ENCODE assay signal across 8 cellular contexts in genomic region chr2:238425505-238425978, GRCh38. TPM values are rescaled to one million over a fixed set of nuclear protein-coding genes. Genes with fewer than 3 reads are reported as not detected.
DNase-seq lines count a peak whose midpoint lies in the region; ATAC-seq and TF ChIP-seq lines count a peak whose summit lies in the region.

No MANE protein-coding gene starts in this region.

- 54 to 75% methylated on average over 12 to 14 of the region's 16 CpGs for WGBS in esophagus squamous epithelium, 2 donors
- WGBS in thyroid gland, 2 donors: 59 to 72% methylated on average over 14 to 16 of the region's 16 CpGs

- H3K4me3 ChIP-seq in lower lobe of right lung (peak overlapping the region; percentile 92), esophagus squamous epithelium (peak overlapping the region in 2 of 4 donors; percentile 91 to 97), thyroid gland (replicated peaks in 1 of 3) (no peak overlapping the region)

- TF ChIP-seq CTCF in lower lobe of right lung (IDR thresholded peaks at IDR 0.05) (no peak), esophagus squamous epithelium (IDR thresholded peaks at IDR 0.05) (no peak), thyroid gland (IDR thresholded peaks at IDR 0.05) (no peak)

- no peaks in the 10 kb centered on the region for H3K27me3 Mint-ChIP-seq in stimulated activated naive CD8-positive, alpha-beta T cell treated with anti-CD3 and anti-CD28 coated beads, Interleukin-15, Interleukin-2, amounts not matched to agents 100 ng/mL and 50 ng/mL, for 24 hours
- H3K27me3 Mint-ChIP-seq in activated CD4-positive, alpha-beta memory T cell treated with anti-CD3 and anti-CD28 coated beads, Interleukin-2, amount 10 ng/mL, durations not matched to agents 7 days and 5 days: no peaks in the 10 kb centered on the region

- H3K9me3 ChIP-seq in lower lobe of right lung: no peaks in the 10 kb centered on the region
- H3K9me3 ChIP-seq in esophagus squamous epithelium: no peaks in the 10 kb centered on the region
- H3K9me3 ChIP-seq in thyroid gland: no peaks in the 10 kb centered on the region

- H3K36me3 ChIP-seq in lower lobe of right lung: no peaks in the 10 kb centered on the region
- peaks cover 0 to 6% (median 0%) of the 10 kb centered on the region in 3 donors for H3K36me3 ChIP-seq in esophagus squamous epithelium
- H3K36me3 ChIP-seq in thyroid gland: no peaks in the 10 kb centered on the region

- H3K36me3 Mint-ChIP-seq in stimulated activated naive CD8-positive, alpha-beta T cell treated with anti-CD3 and anti-CD28 coated beads, Interleukin-15, Interleukin-2, amounts not matched to agents 100 ng/mL and 50 ng/mL, for 24 hours (ENCODE audit: low read depth): peaks cover 24% of the 10 kb centered on the region
- peaks cover 23% of the 10 kb centered on the region for H3K36me3 Mint-ChIP-seq in activated CD4-positive, alpha-beta memory T cell treated with anti-CD3 and anti-CD28 coated beads, Interleukin-2, amount 10 ng/mL, durations not matched to agents 7 days and 5 days (ENCODE audit: low read depth)

- H3K4me3 Mint-ChIP-seq in stimulated activated naive CD8-positive, alpha-beta T cell treated with anti-CD3 and anti-CD28 coated beads, Interleukin-15, Interleukin-2, amounts not matched to agents 100 ng/mL and 50 ng/mL, for 24 hours: peak overlapping the region; percentile 93
- peak overlapping the region; percentile 82 for H3K4me3 Mint-ChIP-seq in activated CD4-positive, alpha-beta memory T cell treated with anti-CD3 and anti-CD28 coated beads, Interleukin-2, amount 10 ng/mL, durations not matched to agents 7 days and 5 days

- ATAC-seq in stimulated activated naive CD8-positive, alpha-beta T cell treated with anti-CD3 and anti-CD28 coated beads, Interleukin-15, Interleukin-2, amounts not matched to agents 100 U/mL and 50 U/mL, for 24 hours: no peak
- ATAC-seq in lower lobe of right lung (no peak), GM18907 (IDR thresholded peaks at IDR 0.05; ENCODE audit: unreplicated experiment) (no peak)

- H3K4me1 Mint-ChIP-seq in stimulated activated naive CD8-positive, alpha-beta T cell treated with anti-CD3 and anti-CD28 coated beads, Interleukin-15, Interleukin-2, amounts not matched to agents 100 ng/mL and 50 ng/mL, for 24 hours (ENCODE audit: low read depth): peaks cover 36% of the 10 kb centered on the region
- H3K4me1 Mint-ChIP-seq in activated CD4-positive, alpha-beta memory T cell treated with anti-CD3 and anti-CD28 coated beads, Interleukin-2, amount 10 ng/mL, durations not matched to agents 7 days and 5 days: peaks cover 36% of the 10 kb centered on the region

- no peaks in the 10 kb centered on the region for H3K27me3 ChIP-seq in lower lobe of right lung (ENCODE audit: low read depth)
- no peaks in the 10 kb centered on the region for H3K27me3 ChIP-seq in esophagus squamous epithelium
- no peaks in the 10 kb centered on the region for H3K27me3 ChIP-seq in thyroid gland

- DNase-seq in stimulated activated naive CD8-positive, alpha-beta T cell treated with anti-CD3 and anti-CD28 coated beads, Interleukin-15, Interleukin-2, amounts not matched to agents 100 U/mL and 50 U/mL, for 24 hours: no peak
- no peak for DNase-seq in activated CD4-positive, alpha-beta memory T cell treated with anti-CD3 and anti-CD28 coated beads, Interleukin-2, amount 10 ng/mL, durations not matched to agents 7 days and 5 days
- no peak for DNase-seq in lower lobe of right lung
- DNase-seq in esophagus squamous epithelium (lab: John Stamatoyannopoulos, UW): no peak
- DNase-seq in stimulated activated naive CD4-positive, alpha-beta T cell (lab: John Stamatoyannopoulos, UW): no peak
- DNase-seq in thyroid gland: no peak

- CTCF ChIA-PET in activated CD4-positive, alpha-beta memory T cell treated with anti-CD3 and anti-CD28 coated beads, Interleukin-2, amount 10 ng/mL, durations not matched to agents 7 days and 5 days (lab: Charles Lee): interaction anchor here (1.2 kb wide), 1 partner anchor 15 kb away, joined by 3 read pairs; no protein-coding TSS in a partner anchor

- no peaks in the 10 kb centered on the region for H3K9me3 Mint-ChIP-seq in stimulated activated naive CD8-positive, alpha-beta T cell treated with anti-CD3 and anti-CD28 coated beads, Interleukin-15, Interleukin-2, amounts not matched to agents 100 ng/mL and 50 ng/mL, for 24 hours
- no peaks in the 10 kb centered on the region for H3K9me3 Mint-ChIP-seq in activated CD4-positive, alpha-beta memory T cell treated with anti-CD3 and anti-CD28 coated beads, Interleukin-2, amount 10 ng/mL, durations not matched to agents 7 days and 5 days

- no peak overlapping the region for H3K27ac Mint-ChIP-seq in stimulated activated naive CD8-positive, alpha-beta T cell treated with anti-CD3 and anti-CD28 coated beads, Interleukin-15, Interleukin-2, amounts not matched to agents 100 ng/mL and 50 ng/mL, for 24 hours
- H3K27ac Mint-ChIP-seq in activated CD4-positive, alpha-beta memory T cell treated with anti-CD3 and anti-CD28 coated beads, Interleukin-2, amount 10 ng/mL, durations not matched to agents 7 days and 5 days: no peak overlapping the region

- TF ChIP-seq POLR2A in esophagus squamous epithelium (IDR thresholded peaks at IDR 0.05) (no peak), thyroid gland (IDR thresholded peaks at IDR 0.05) (no peak)

- H3K4me1 ChIP-seq in lower lobe of right lung (peaks cover 27% of the 10 kb centered on the region), esophagus squamous epithelium (peaks cover 17 to 48% (median 20%) of the 10 kb centered on the region in 3 donors), thyroid gland (peaks cover 15 to 24% of the 10 kb centered on the region in 2 donors)

- POLR2A ChIA-PET in activated CD4-positive, alpha-beta memory T cell treated with anti-CD3 and anti-CD28 coated beads, Interleukin-2, amount 10 ng/mL, durations not matched to agents 7 days and 5 days (lab: Charles Lee): no interaction called here

- intact Hi-C loops in lower lobe of right lung (cut with DNase I): no loop called here
- intact Hi-C loops in esophagus squamous epithelium (cut with DNase I): no loop called here
- intact Hi-C loops in thyroid gland (cut with DNase I): no loop called here

- H3K27ac ChIP-seq in lower lobe of right lung (peak overlapping the region; percentile 93), esophagus squamous epithelium (peak overlapping the region in 2 of 4 donors; percentile 90 to 97), thyroid gland (no peak overlapping the region)

RNA-seq across cellular contexts. Expression of gene ASB1, which starts 1.2 kb away (rescaled TPM):
- 10 to 100 TPM; 27.9 to 31.3 TPM for total RNA-seq in activated CD4-positive, alpha-beta memory T cell treated with anti-CD3 and anti-CD28 coated beads, Interleukin-2, amount 10 ng/mL, durations not matched to agents 7 days and 5 days
- total RNA-seq in lower lobe of right lung (20.7 TPM), esophagus squamous epithelium (10 to 100 TPM in 1 of 4 donors, 1 to 10 TPM in 3; 3.9 to 17.7 (median 8.9) TPM), thyroid gland (10 to 100 TPM; 12.4 to 19.5 (median 15.6) TPM)
